Comparison of ENCODE assay signal across 1 cellular context in genomic region chr22:39501644-39502108, GRCh38.
TF ChIP-seq lines count a peak whose summit lies in the region.

No MANE protein-coding gene starts in this region.

TF ChIP-seq in IMR-90, 13 proteins besides CTCF, POLR2A, EP300 and RAD21:
- TF ChIP-seq MAZ (IDR thresholded peaks at IDR 0.05; ENCODE audit: borderline replicate concordance, low read depth, low read length) (no peak), SMC3 (IDR thresholded peaks at IDR 0.05; ENCODE audit: low read depth, low read length) (no peak), BHLHE40 (IDR thresholded peaks at IDR 0.05; ENCODE audit: low read depth, low read length) (no peak), RFX5 (IDR thresholded peaks at IDR 0.05; ENCODE audit: low read depth, low read length) (no peak), RCOR1 (IDR thresholded peaks at IDR 0.05; ENCODE audit: insufficient replicate concordance, low read length) (no peak), MXI1 (IDR thresholded peaks at IDR 0.05; ENCODE audit: borderline replicate concordance, low read depth, low read length) (no peak), MAFK (IDR thresholded peaks at IDR 0.05; ENCODE audit: low read depth, low read length) (no peak), FOS (IDR thresholded peaks at IDR 0.05; ENCODE audit: low read depth, low read length) (no peak), CEBPB (IDR thresholded peaks at IDR 0.05; ENCODE audit: low read depth, low read length) (no peak), CHD1 (IDR thresholded peaks at IDR 0.05; ENCODE audit: low read depth, low read length) (no peak), NFE2L2 (IDR thresholded peaks at IDR 0.05; ENCODE audit: low read depth, low read length) (no peak)
- TF ChIP-seq, protein P1, sequence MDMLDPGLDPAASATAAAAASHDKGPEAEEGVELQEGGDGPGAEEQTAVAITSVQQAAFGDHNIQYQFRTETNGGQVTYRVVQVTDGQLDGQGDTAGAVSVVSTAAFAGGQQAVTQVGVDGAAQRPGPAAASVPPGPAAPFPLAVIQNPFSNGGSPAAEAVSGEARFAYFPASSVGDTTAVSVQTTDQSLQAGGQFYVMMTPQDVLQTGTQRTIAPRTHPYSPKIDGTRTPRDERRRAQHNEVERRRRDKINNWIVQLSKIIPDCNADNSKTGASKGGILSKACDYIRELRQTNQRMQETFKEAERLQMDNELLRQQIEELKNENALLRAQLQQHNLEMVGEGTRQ (IDR thresholded peaks at IDR 0.05; ENCODE audit: low read depth, low read length), result no peak
- TF ChIP-seq, protein P2, sequence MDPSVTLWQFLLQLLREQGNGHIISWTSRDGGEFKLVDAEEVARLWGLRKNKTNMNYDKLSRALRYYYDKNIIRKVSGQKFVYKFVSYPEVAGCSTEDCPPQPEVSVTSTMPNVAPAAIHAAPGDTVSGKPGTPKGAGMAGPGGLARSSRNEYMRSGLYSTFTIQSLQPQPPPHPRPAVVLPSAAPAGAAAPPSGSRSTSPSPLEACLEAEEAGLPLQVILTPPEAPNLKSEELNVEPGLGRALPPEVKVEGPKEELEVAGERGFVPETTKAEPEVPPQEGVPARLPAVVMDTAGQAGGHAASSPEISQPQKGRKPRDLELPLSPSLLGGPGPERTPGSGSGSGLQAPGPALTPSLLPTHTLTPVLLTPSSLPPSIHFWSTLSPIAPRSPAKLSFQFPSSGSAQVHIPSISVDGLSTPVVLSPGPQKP (IDR thresholded peaks at IDR 0.05; ENCODE audit: borderline replicate concordance, low read depth, low read length), result no peak
